ENCODE assay signal across 23 cellular contexts in genomic region chr2:73641767-73642062, GRCh38. TPM values are rescaled to one million over a fixed set of nuclear protein-coding genes. Genes with fewer than 3 reads are reported as not detected.
"Had no signal": no experiment of that assay in that cellular context is flagged by ENCODE, and none has a peak within 500 bp of the region (broad histone marks: within the 10 kb centered on the region; RNA-seq: fewer than 3 reads in every experiment).

No MANE protein-coding gene starts in this region.

- H3K27ac ChIP-seq: HL-60, SJSA1, SK-N-MC had no signal

- H3K4me3 ChIP-seq: SJSA1, SK-N-MC had no signal

- FAIRE-seq: HTR-8/SVneo had no signal

- H3K9me3 ChIP-seq: SJSA1 had no signal

- H3K4me1 ChIP-seq: SJSA1 had no signal

- DNase-seq: Karpas-422, KG1, MM.1S, NCI-H1092 treated with DMSO at 0.1 percent for 48 hours, NCI-H1436, NCI-H187, NCI-H2029, NCI-H2081 treated with DMSO at 0.1 percent for 48 hours, NCI-H2171, NCI-H226, NCI-H446, NCI-H510A, NCI-H524 treated with DMSO at 0.1 percent for 48 hours, NCI-H69, NCI-H774, Right ventricle myocardium superior, RPMI8226, SIG-M5 had no signal

- H3K27me3 ChIP-seq: SJSA1 had no signal

- H3K36me3 ChIP-seq: SJSA1 had no signal

RNA-seq across cellular contexts. Expression of gene NAT8, which starts 0.5 kb away (rescaled TPM):
- total RNA-seq: M059J, Right ventricle myocardium superior, SJSA1 had no signal
